ENCODE assay signal across 8 cellular contexts in the genomic region with DNA sequence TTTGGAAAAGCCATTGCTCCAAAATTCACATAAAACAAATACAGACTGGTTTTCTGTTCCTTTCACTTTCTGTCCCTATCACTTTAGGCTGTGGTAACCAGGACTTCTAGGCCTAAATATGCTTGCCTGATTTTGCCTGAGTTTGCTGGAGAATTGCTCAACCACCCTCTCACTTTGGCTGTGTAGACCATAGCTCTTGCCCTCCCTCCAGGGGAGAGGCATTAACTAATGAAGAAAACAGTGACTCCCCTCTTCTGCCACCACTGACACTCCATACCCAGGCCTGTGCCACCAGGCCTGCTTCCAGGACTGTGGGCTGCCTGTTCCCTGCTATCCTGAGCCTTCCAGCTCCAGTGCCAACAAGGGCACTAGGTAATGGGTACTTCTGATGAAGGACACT.
A peak's percentile ranks its signal among the peaks of the same experiment; 100 is the strongest.
DNase-seq lines count a peak whose midpoint lies in the region; ATAC-seq, FAIRE-seq and TF ChIP-seq lines count a peak whose summit lies in the region.

No MANE protein-coding gene starts in this region.

- H3K9me3 ChIP-seq in liver (ENCODE audit: control insufficient read depth in 4 of 4, low read length in 3 of 4) (no peaks in the 10 kb centered on the region), tibial nerve (no peaks in the 10 kb centered on the region)

- no peaks in the 10 kb centered on the region for H3K9me3 Mint-ChIP-seq in activated naive CD4-positive, alpha-beta T cell treated with anti-CD3 and anti-CD28 coated beads, Interleukin-2, amount 50 U/mL, for 24 hours
- H3K9me3 Mint-ChIP-seq in activated naive CD4-positive, alpha-beta T cell treated with anti-CD3 and anti-CD28 coated beads, Interleukin-2, amount 50 U/mL, for 72 hours, result peaks cover 0 to 3% of the 10 kb centered on the region in 2 donors

- peak overlapping the region in 1 of 2 donors; percentile 89 for H3K9ac ChIP-seq in liver (ENCODE audit: low read depth in 1 of 2, low read length in 2 of 2)

- H3K4me1 Mint-ChIP-seq in activated naive CD4-positive, alpha-beta T cell treated with anti-CD3 and anti-CD28 coated beads, Interleukin-2, amount 50 U/mL, for 24 hours, result peaks cover 53% of the 10 kb centered on the region

- no peak for DNase-seq in activated naive CD4-positive, alpha-beta T cell treated with Interleukin-2 at 50 U/mL for 16 hours
- DNase-seq in activated naive CD4-positive, alpha-beta T cell treated with anti-CD3 and anti-CD28 coated beads, Interleukin-2, amount 50 U/mL, for 72 hours (ENCODE audit: low spot score in 2 of 2), result no peak
- DNase-seq in tibial nerve (ENCODE audit: low spot score in 2 of 2), result no peak
- no peak for DNase-seq in frontal cortex (ENCODE audit: low spot score in 2 of 2)
- no peak for DNase-seq in D341Med (ENCODE audit: low spot score)

- H3K27me3 ChIP-seq in liver (ENCODE audit: control insufficient read depth in 4 of 4, insufficient read depth in 4 of 4, low read length in 3 of 4) (no peaks in the 10 kb centered on the region), tibial nerve (no peaks in the 10 kb centered on the region)

- TF ChIP-seq CTCF in liver (IDR thresholded peaks at IDR 0.05; ENCODE audit: low read depth, low read length, missing input control), result no peak
- no peak for TF ChIP-seq CTCF in tibial nerve (IDR thresholded peaks at IDR 0.05)

- H3K36me3 ChIP-seq in liver (ENCODE audit: control insufficient read depth in 4 of 4, insufficient read depth in 3 of 4, low read depth in 1 of 4, low read length in 3 of 4), result no peaks in the 10 kb centered on the region
- no peaks in the 10 kb centered on the region for H3K36me3 ChIP-seq in tibial nerve

- no peak for FAIRE-seq in frontal cortex (lab: Jason Lieb, UNC)

- H3K4me3 ChIP-seq in liver (ENCODE audit: low read depth in 1 of 3, low read length in 3 of 3) (no peak overlapping the region), tibial nerve (no peak overlapping the region)

- no peak for ATAC-seq in activated naive CD4-positive, alpha-beta T cell treated with anti-CD3 and anti-CD28 coated beads, Interleukin-2, amount 50 U/mL, for 72 hours
- no peak for ATAC-seq in HG02759 (IDR thresholded peaks at IDR 0.05; ENCODE audit: unreplicated experiment)

- no peak for TF ChIP-seq POLR2A in tibial nerve (IDR thresholded peaks at IDR 0.05)

- no peak overlapping the region for H3K4me3 Mint-ChIP-seq in activated naive CD4-positive, alpha-beta T cell treated with anti-CD3 and anti-CD28 coated beads, Interleukin-2, amount 50 U/mL, for 24 hours

- peak; percentile 51 to 67 for TF ChIP-seq RAD21 in liver (IDR thresholded peaks at IDR 0.05)

- peak in 1 of 2 donors; percentile 26 for TF ChIP-seq EP300 in tibial nerve (IDR thresholded peaks at IDR 0.05)

- H3K36me3 Mint-ChIP-seq in activated naive CD4-positive, alpha-beta T cell treated with anti-CD3 and anti-CD28 coated beads, Interleukin-2, amount 50 U/mL, for 24 hours, result no peaks in the 10 kb centered on the region
- peaks cover 4 to 27% of the 10 kb centered on the region in 2 donors for H3K36me3 Mint-ChIP-seq in activated naive CD4-positive, alpha-beta T cell treated with anti-CD3 and anti-CD28 coated beads, Interleukin-2, amount 50 U/mL, for 72 hours

- no peaks in the 10 kb centered on the region for H3K27me3 Mint-ChIP-seq in activated naive CD4-positive, alpha-beta T cell treated with anti-CD3 and anti-CD28 coated beads, Interleukin-2, amount 50 U/mL, for 24 hours

- peak overlapping the region; percentile 95 for H3K27ac ChIP-seq in liver (ENCODE audit: low read depth in 1 of 2, low read length in 2 of 2)
- H3K27ac ChIP-seq in tibial nerve, result peak overlapping the region in 3 of 4 donors; percentile 15 to 64 (median 58)

- H3K4me1 ChIP-seq in liver (ENCODE audit: control insufficient read depth in 4 of 4, insufficient read depth in 4 of 4, low read length in 3 of 4) (peaks cover 20 to 59% (median 45%) of the 10 kb centered on the region in 4 donors), tibial nerve (peaks cover 0 to 65% (median 54%) of the 10 kb centered on the region in 4 donors)

- H3K27ac Mint-ChIP-seq in activated naive CD4-positive, alpha-beta T cell treated with anti-CD3 and anti-CD28 coated beads, Interleukin-2, amount 50 U/mL, for 24 hours, result peak overlapping the region; percentile 88
- H3K27ac Mint-ChIP-seq in activated naive CD4-positive, alpha-beta T cell treated with anti-CD3 and anti-CD28 coated beads, Interleukin-2, amount 50 U/mL, for 72 hours, result peak overlapping the region; percentile 80 to 90

TF ChIP-seq in liver, 16 proteins besides CTCF, POLR2A, EP300 and RAD21:
- TF ChIP-seq GABPA (IDR thresholded peaks at IDR 0.05 in 1 of 2, conservative IDR thresholded peaks at IDR 0.05 in 1 of 2) (no peak), SP1 (IDR thresholded peaks at IDR 0.05) (peak; percentile 78), HNF4G (IDR thresholded peaks at IDR 0.05) (no peak), TAF1 (conservative IDR thresholded peaks at IDR 0.05) (no peak), FOXA1 (IDR thresholded peaks at IDR 0.05) (peak; percentile 27), HNF4A (conservative IDR thresholded peaks at IDR 0.05) (peak; percentile 40 to 51), RXRA (IDR thresholded peaks at IDR 0.05) (peak; percentile 63 to 64), EGR1 (IDR thresholded peaks at IDR 0.05; ENCODE audit: low read depth in 2 of 2) (no peak), NR2F2 (IDR thresholded peaks at IDR 0.05) (no peak), YY1 (IDR thresholded peaks at IDR 0.05) (peak; percentile 55), FOXA2 (IDR thresholded peaks at IDR 0.05) (no peak), JUND (IDR thresholded peaks at IDR 0.05) (no peak)
- TF ChIP-seq, protein P1, sequence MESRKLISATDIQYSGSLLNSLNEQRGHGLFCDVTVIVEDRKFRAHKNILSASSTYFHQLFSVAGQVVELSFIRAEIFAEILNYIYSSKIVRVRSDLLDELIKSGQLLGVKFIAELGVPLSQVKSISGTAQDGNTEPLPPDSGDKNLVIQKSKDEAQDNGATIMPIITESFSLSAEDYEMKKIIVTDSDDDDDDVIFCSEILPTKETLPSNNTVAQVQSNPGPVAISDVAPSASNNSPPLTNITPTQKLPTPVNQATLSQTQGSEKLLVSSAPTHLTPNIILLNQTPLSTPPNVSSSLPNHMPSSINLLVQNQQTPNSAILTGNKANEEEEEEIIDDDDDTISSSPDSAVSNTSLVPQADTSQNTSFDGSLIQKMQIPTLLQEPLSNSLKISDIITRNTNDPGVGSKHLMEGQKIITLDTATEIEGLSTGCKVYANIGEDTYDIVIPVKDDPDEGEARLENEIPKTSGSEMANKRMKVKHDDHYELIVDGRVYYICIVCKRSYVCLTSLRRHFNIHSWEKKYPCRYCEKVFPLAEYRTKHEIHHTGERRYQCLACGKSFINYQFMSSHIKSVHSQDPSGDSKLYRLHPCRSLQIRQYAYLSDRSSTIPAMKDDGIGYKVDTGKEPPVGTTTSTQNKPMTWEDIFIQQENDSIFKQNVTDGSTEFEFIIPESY (IDR thresholded peaks at IDR 0.05), result no peak
- TF ChIP-seq, protein P2, sequence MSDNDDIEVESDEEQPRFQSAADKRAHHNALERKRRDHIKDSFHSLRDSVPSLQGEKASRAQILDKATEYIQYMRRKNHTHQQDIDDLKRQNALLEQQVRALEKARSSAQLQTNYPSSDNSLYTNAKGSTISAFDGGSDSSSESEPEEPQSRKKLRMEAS (IDR thresholded peaks at IDR 0.05), result peak; percentile 20
- TF ChIP-seq, protein P3, sequence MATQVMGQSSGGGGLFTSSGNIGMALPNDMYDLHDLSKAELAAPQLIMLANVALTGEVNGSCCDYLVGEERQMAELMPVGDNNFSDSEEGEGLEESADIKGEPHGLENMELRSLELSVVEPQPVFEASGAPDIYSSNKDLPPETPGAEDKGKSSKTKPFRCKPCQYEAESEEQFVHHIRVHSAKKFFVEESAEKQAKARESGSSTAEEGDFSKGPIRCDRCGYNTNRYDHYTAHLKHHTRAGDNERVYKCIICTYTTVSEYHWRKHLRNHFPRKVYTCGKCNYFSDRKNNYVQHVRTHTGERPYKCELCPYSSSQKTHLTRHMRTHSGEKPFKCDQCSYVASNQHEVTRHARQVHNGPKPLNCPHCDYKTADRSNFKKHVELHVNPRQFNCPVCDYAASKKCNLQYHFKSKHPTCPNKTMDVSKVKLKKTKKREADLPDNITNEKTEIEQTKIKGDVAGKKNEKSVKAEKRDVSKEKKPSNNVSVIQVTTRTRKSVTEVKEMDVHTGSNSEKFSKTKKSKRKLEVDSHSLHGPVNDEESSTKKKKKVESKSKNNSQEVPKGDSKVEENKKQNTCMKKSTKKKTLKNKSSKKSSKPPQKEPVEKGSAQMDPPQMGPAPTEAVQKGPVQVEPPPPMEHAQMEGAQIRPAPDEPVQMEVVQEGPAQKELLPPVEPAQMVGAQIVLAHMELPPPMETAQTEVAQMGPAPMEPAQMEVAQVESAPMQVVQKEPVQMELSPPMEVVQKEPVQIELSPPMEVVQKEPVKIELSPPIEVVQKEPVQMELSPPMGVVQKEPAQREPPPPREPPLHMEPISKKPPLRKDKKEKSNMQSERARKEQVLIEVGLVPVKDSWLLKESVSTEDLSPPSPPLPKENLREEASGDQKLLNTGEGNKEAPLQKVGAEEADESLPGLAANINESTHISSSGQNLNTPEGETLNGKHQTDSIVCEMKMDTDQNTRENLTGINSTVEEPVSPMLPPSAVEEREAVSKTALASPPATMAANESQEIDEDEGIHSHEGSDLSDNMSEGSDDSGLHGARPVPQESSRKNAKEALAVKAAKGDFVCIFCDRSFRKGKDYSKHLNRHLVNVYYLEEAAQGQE (IDR thresholded peaks at IDR 0.05), result peak; percentile 71
- TF ChIP-seq, protein P4, sequence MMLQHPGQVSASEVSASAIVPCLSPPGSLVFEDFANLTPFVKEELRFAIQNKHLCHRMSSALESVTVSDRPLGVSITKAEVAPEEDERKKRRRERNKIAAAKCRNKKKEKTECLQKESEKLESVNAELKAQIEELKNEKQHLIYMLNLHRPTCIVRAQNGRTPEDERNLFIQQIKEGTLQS (IDR thresholded peaks at IDR 0.05), result no peak
